In genomic region chr11:119480375-119481020, GRCh38 we compare ENCODE assay signal across 13 cellular contexts. TPM values are rescaled to one million over a fixed set of nuclear protein-coding genes. Genes with fewer than 3 reads are reported as not detected.
DNase-seq lines count a peak whose midpoint lies in the region; ATAC-seq and TF ChIP-seq lines count a peak whose summit lies in the region.
"Had no signal": no experiment of that assay in that cellular context is flagged by ENCODE, and none has a peak within 500 bp of the region (broad histone marks: within the 10 kb centered on the region; RNA-seq: fewer than 3 reads in every experiment).

No MANE protein-coding gene starts in this region.

- H3K27me3 Mint-ChIP-seq in activated B cell treated with CpG ODN at 0.5 μM for 24 hours = peaks cover 39% of the 10 kb centered on the region

- H3K9me3 Mint-ChIP-seq in activated B cell treated with CpG ODN at 0.5 μM for 24 hours = no peaks in the 10 kb centered on the region
- H3K9me3 Mint-ChIP-seq: CD8-positive, alpha-beta T cell; effector memory CD8-positive, alpha-beta T cell; naive thymus-derived CD8-positive, alpha-beta T cell; T-cell had no signal

- no peak overlapping the region for H3K4me3 Mint-ChIP-seq in activated B cell treated with CpG ODN at 0.5 μM for 24 hours
- H3K4me3 Mint-ChIP-seq: CD8-positive, alpha-beta T cell; effector memory CD8-positive, alpha-beta T cell; IgD-negative memory B cell; naive thymus-derived CD8-positive, alpha-beta T cell; T-cell had no signal

- intact Hi-C loops in activated B cell treated with CpG ODN at 0.5 μM for 24 hours (cut with micrococcal nuclease) = loop anchor here (1.0 kb wide), 5 partner anchors 54 to 823 kb away; partner anchors contain the start of gene NECTIN1

- no peak for TF ChIP-seq CTCF in activated B cell treated with CpG ODN at 0.5 μM for 24 hours (IDR thresholded peaks at IDR 0.05)

- ATAC-seq in activated B cell treated with CpG ODN at 0.5 μM for 24 hours (ENCODE audit: low read depth) = no peak
- no peak for ATAC-seq in left lobe of liver

- CTCF ChIA-PET in activated B cell treated with CpG ODN at 0.5 μM for 24 hours (lab: Charles Lee) = interaction anchor here (0.8 to 2.6 kb wide), 5 partner anchors 19 to 628 kb away, joined by 3 to 22 read pairs (median 5); no protein-coding TSS in a partner anchor

- DNase-seq in 8988T (peak; percentile 10), ELF-1 (ENCODE audit: low read depth, low spot score) (peak; percentile 4), activated B cell treated with CpG ODN at 0.5 μM for 24 hours (peak; percentile 5), left lobe of liver (ENCODE audit: low spot score) (peak; percentile 29), NCI-H2081 (lab: John Stamatoyannopoulos, UW) (no peak), SIG-M5 treated with dmso at 0.1 percent for 504 hours (lab: John Stamatoyannopoulos, UW; ENCODE audit: unreplicated experiment) (no peak), NCI-H187 treated with DMSO at 0.1 percent for 48 hours (lab: John Stamatoyannopoulos, UW) (no peak), NCI-H146 (lab: John Stamatoyannopoulos, UW) (no peak)

- POLR2A ChIA-PET in activated B cell treated with CpG ODN at 0.5 μM for 24 hours (lab: Charles Lee) = interaction anchor here (1.3 kb wide), 1 partner anchor 54 kb away, joined by 3 read pairs; no protein-coding TSS in a partner anchor

- H3K4me1 Mint-ChIP-seq in activated B cell treated with CpG ODN at 0.5 μM for 24 hours = peaks cover 5% of the 10 kb centered on the region
- H3K4me1 Mint-ChIP-seq: naive thymus-derived CD8-positive, alpha-beta T cell had no signal

- H3K27ac Mint-ChIP-seq in activated B cell treated with CpG ODN at 0.5 μM for 24 hours = no peak overlapping the region
- H3K27ac Mint-ChIP-seq: CD8-positive, alpha-beta T cell; effector memory CD8-positive, alpha-beta T cell; IgD-negative memory B cell; T-cell had no signal

- no peaks in the 10 kb centered on the region for H3K36me3 Mint-ChIP-seq in activated B cell treated with CpG ODN at 0.5 μM for 24 hours (ENCODE audit: low read depth)
- H3K36me3 Mint-ChIP-seq: CD8-positive, alpha-beta T cell; IgD-negative memory B cell; naive thymus-derived CD8-positive, alpha-beta T cell; T-cell had no signal

RNA-seq across cellular contexts. Expression of gene THY1, which starts 57.5 kb away (rescaled TPM):
- total RNA-seq in activated B cell treated with CpG ODN at 0.5 μM for 24 hours = not detected in 2 replicates
- 0.96 TPM for total RNA-seq in left lobe of liver
- total RNA-seq: CD8-positive, alpha-beta T cell; naive thymus-derived CD8-positive, alpha-beta T cell had no signal

Comparison
In these comparisons a context has a peak if more than half of its experiments do, and no peak if none do; other contexts are left out.
1. DNase-seq: peak in 8988T (single experiment), ELF-1 (single experiment), activated B cell treated with CpG ODN at 0.5 μM for 24 hours (single experiment) and left lobe of liver (single experiment); none in NCI-H2081 (0 of 2), SIG-M5 treated with dmso at 0.1 percent for 504 hours (single experiment), NCI-H187 treated with DMSO at 0.1 percent for 48 hours (single experiment) and NCI-H146 (single experiment).